ENCODE assay signal across 8 cellular contexts in the genomic region with DNA sequence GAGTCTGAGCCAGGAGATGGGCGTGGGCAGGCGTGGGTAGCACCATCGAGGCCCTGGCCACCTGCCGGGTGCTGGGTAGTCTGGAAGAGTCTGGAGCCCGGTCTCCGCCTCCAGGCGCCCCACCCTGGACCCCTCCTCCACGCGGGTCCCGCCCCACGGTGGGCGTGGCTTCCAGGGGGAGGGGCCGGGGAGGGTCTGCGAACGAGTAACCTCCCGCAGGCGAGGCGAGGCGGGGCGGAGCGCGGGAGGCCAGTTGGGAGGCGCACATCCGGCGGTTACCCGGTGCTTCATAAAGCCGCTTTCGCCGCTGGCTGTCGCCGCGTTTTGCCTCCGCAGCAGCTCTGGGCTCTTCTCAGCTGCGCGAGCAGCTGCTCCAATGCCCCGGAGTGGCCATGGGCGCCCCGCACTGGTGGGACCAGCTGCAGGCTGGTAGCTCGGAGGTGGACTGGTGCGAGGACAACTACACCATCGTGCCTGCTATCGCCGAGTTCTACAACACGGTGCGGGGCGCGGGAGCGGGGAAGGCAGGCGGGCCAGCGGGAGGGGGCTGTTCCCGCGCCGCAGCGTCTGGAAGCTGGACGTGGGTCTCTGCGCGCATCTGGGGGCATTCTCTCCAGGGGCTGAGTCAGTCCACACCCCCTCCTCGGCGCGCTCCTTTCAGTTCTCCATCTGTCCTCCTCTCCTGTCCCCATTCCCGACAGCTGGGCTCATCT. TPM values are rescaled to one million over a fixed set of nuclear protein-coding genes. Genes with fewer than 3 reads are reported as not detected.
DNase-seq lines count a peak whose midpoint lies in the region; ATAC-seq and TF ChIP-seq lines count a peak whose summit lies in the region.

A gene (plus strand): TSS at position 317 of the 713 bp plus-strand sequence. CDS start 76 bp downstream, at position 393.

- H4K20me1 ChIP-seq in DOHH2 (ENCODE audit: control insufficient read depth, insufficient read depth, low read depth, low read length) = no peaks in the 10 kb centered on the region
- H4K20me1 ChIP-seq in fibroblast of lung (ENCODE audit: control insufficient read depth, extremely low read depth, insufficient read depth, low read length) = no peaks in the 10 kb centered on the region

- H3K4me1 Mint-ChIP-seq in activated T-helper 1 cell treated with anti-CD3 and anti-CD28 coated beads, Interleukin-12 subunit alpha, Interleukin-12 subunit beta, Interleukin-2, Interleukin-4 antibody, amounts not matched to agents 30 ng/mL and 10 ng/mL and 1 ng/mL, durations not matched to agents 14 hours and 24 hours and 36 hours (ENCODE audit: low read depth) = peaks cover 18% of the 10 kb centered on the region
- H3K4me1 Mint-ChIP-seq in naive thymus-derived CD4-positive, alpha-beta T cell = peaks cover 8 to 30% (median 19%) of the 10 kb centered on the region in 7 donors
- H3K4me1 Mint-ChIP-seq in stimulated activated memory B cell treated with anti-CD40 and anti-IgM and Interleukin-4, amounts not matched to agents 10 μg/mL and 1 μg/mL and 100 μg/mL, for 72 hours = peaks cover 19% of the 10 kb centered on the region

- no peaks in the 10 kb centered on the region for H3K36me3 Mint-ChIP-seq in activated T-helper 1 cell treated with anti-CD3 and anti-CD28 coated beads, Interleukin-12 subunit alpha, Interleukin-12 subunit beta, Interleukin-2, Interleukin-4 antibody, amounts not matched to agents 30 ng/mL and 10 ng/mL and 1 ng/mL, durations not matched to agents 14 hours and 24 hours and 36 hours (ENCODE audit: low read depth)
- H3K36me3 Mint-ChIP-seq in naive thymus-derived CD4-positive, alpha-beta T cell = peaks cover 0 to 11% (median 4%) of the 10 kb centered on the region in 5 donors
- H3K36me3 Mint-ChIP-seq in stimulated activated memory B cell treated with anti-CD40 and anti-IgM and Interleukin-4, amounts not matched to agents 10 μg/mL and 1 μg/mL and 100 μg/mL, for 72 hours = no peaks in the 10 kb centered on the region

- H3K9ac ChIP-seq in fibroblast of lung (ENCODE audit: insufficient read depth, low read length) = peak within 1 kb of the TSS; percentile 32

- H3K27ac Mint-ChIP-seq in activated T-helper 1 cell treated with anti-CD3 and anti-CD28 coated beads, Interleukin-12 subunit alpha, Interleukin-12 subunit beta, Interleukin-2, Interleukin-4 antibody, amounts not matched to agents 30 ng/mL and 10 ng/mL and 1 ng/mL, durations not matched to agents 14 hours and 24 hours and 36 hours = peak within 1 kb of the TSS; percentile 27
- peak within 1 kb of the TSS; percentile 74 to 94 (median 82) for H3K27ac Mint-ChIP-seq in naive thymus-derived CD4-positive, alpha-beta T cell
- peak within 1 kb of the TSS; percentile 81 for H3K27ac Mint-ChIP-seq in stimulated activated memory B cell treated with anti-CD40 and anti-IgM and Interleukin-4, amounts not matched to agents 10 μg/mL and 1 μg/mL and 100 μg/mL, for 72 hours

- peak within 1 kb of the TSS; percentile 97 for H3K4me3 Mint-ChIP-seq in activated T-helper 1 cell treated with anti-CD3 and anti-CD28 coated beads, Interleukin-12 subunit alpha, Interleukin-12 subunit beta, Interleukin-2, Interleukin-4 antibody, amounts not matched to agents 30 ng/mL and 10 ng/mL and 1 ng/mL, durations not matched to agents 14 hours and 24 hours and 36 hours
- peak within 1 kb of the TSS; percentile 92 to 99 (median 94) for H3K4me3 Mint-ChIP-seq in naive thymus-derived CD4-positive, alpha-beta T cell
- peak within 1 kb of the TSS; percentile 95 for H3K4me3 Mint-ChIP-seq in stimulated activated memory B cell treated with anti-CD40 and anti-IgM and Interleukin-4, amounts not matched to agents 10 μg/mL and 1 μg/mL and 100 μg/mL, for 72 hours

- peak; percentile 91 for ATAC-seq in GM21723 (IDR thresholded peaks at IDR 0.05; ENCODE audit: unreplicated experiment)
- peak; percentile 99 for ATAC-seq in naive thymus-derived CD4-positive, alpha-beta T cell
- ATAC-seq in stimulated activated memory B cell treated with anti-CD40 and anti-IgM and Interleukin-4, amounts not matched to agents 10 μg/mL and 1 μg/mL and 100 μg/mL, for 72 hours = peak; percentile 97

- TF ChIP-seq CTCF in DOHH2 (IDR thresholded peaks at IDR 0.05; ENCODE audit: low read depth, low read length, poor library complexity, severe bottlenecking) (peak; percentile 23), fibroblast of lung (conservative IDR thresholded peaks at IDR 0.05 in 1 of 2, IDR thresholded peaks at IDR 0.05 in 1 of 2; ENCODE audit: low read depth in 1 of 2, low read length in 2 of 2) (peak in 1 of 2 donors; percentile 26)

- intact Hi-C loops in activated T-helper 1 cell treated with anti-CD3 and anti-CD28 coated beads, Interleukin-12 subunit alpha, Interleukin-12 subunit beta, Interleukin-2, Interleukin-4 antibody, amounts not matched to agents 30 ng/mL and 10 ng/mL and 1 ng/mL, durations not matched to agents 14 hours and 24 hours and 36 hours (cut with micrococcal nuclease) = loop anchor here (1.0 to 5.0 kb wide), 8 partner anchors 29 to 360 kb away; a partner anchor contains a TSS
- intact Hi-C loops in naive thymus-derived CD4-positive, alpha-beta T cell (cut with micrococcal nuclease) = loop anchor here (1.0 to 5.0 kb wide), 13 partner anchors 29 to 360 kb away; a partner anchor contains a TSS

- H3K79me2 ChIP-seq in DOHH2 (ENCODE audit: control insufficient read depth, low read length) (no peaks in the 10 kb centered on the region), fibroblast of lung (ENCODE audit: control insufficient read depth, insufficient read depth, low read length) (no peaks in the 10 kb centered on the region)

- H3K4me3 ChIP-seq in DOHH2 (ENCODE audit: low read length) (peak within 1 kb of the TSS; percentile 87), fibroblast of lung (replicated peaks in 1 of 4; ENCODE audit: control extremely low read depth in 1 of 4, insufficient read depth in 1 of 4, low read depth in 3 of 4, low read length in 4 of 4) (peak within 1 kb of the TSS; percentile 63 to 93 (median 79))
- H3K4me3 ChIP-seq in naive thymus-derived CD4-positive, alpha-beta T cell (ENCODE audit: low read length) = peak within 1 kb of the TSS; percentile 96

- no peaks in the 10 kb centered on the region for H3F3A ChIP-seq in DOHH2 (ENCODE audit: control insufficient read depth, insufficient read depth)

- CTCF ChIA-PET in naive thymus-derived CD4-positive, alpha-beta T cell (lab: Charles Lee) = no interaction called here

- no peaks in the 10 kb centered on the region for H3K9me2 ChIP-seq in DOHH2 (replicated peaks; ENCODE audit: control insufficient read depth, low read length)

- peaks cover 10% of the 10 kb centered on the region for H3K27me3 Mint-ChIP-seq in activated T-helper 1 cell treated with anti-CD3 and anti-CD28 coated beads, Interleukin-12 subunit alpha, Interleukin-12 subunit beta, Interleukin-2, Interleukin-4 antibody, amounts not matched to agents 30 ng/mL and 10 ng/mL and 1 ng/mL, durations not matched to agents 14 hours and 24 hours and 36 hours (ENCODE audit: insufficient read depth)
- peaks cover 0 to 9% (median 0%) of the 10 kb centered on the region in 5 donors for H3K27me3 Mint-ChIP-seq in naive thymus-derived CD4-positive, alpha-beta T cell
- H3K27me3 Mint-ChIP-seq in stimulated activated memory B cell treated with anti-CD40 and anti-IgM and Interleukin-4, amounts not matched to agents 10 μg/mL and 1 μg/mL and 100 μg/mL, for 72 hours = no peaks in the 10 kb centered on the region

- H3K4me1 ChIP-seq in DOHH2 (ENCODE audit: control insufficient read depth, low read length) = peaks cover 13% of the 10 kb centered on the region
- H3K4me1 ChIP-seq in fibroblast of lung (ENCODE audit: control insufficient read depth, extremely low read depth, insufficient read depth, low read length) = peaks cover 2% of the 10 kb centered on the region
- H3K4me1 ChIP-seq in naive thymus-derived CD4-positive, alpha-beta T cell (ENCODE audit: control insufficient read depth in 2 of 2, insufficient read depth in 2 of 2, low read length in 2 of 2) = peaks cover 0 to 6% of the 10 kb centered on the region in 2 donors

- H3K9me3 ChIP-seq in DOHH2 (ENCODE audit: control insufficient read depth, insufficient read depth, low read length) (no peaks in the 10 kb centered on the region), fibroblast of lung (ENCODE audit: control insufficient read depth, insufficient read depth, low read depth, low read length) (no peaks in the 10 kb centered on the region)
- peaks cover 0 to 2% (median 0%) of the 10 kb centered on the region in 3 experiments for H3K9me3 ChIP-seq in naive thymus-derived CD4-positive, alpha-beta T cell (ENCODE audit: control insufficient read depth in 2 of 3, low read length in 3 of 3)

- H3K27ac ChIP-seq in DOHH2 (ENCODE audit: low read depth, low read length) (no peak within 1 kb of the TSS), fibroblast of lung (ENCODE audit: insufficient read depth, low read length) (no peak within 1 kb of the TSS)
- H3K27ac ChIP-seq in naive thymus-derived CD4-positive, alpha-beta T cell (ENCODE audit: low read depth, low read length) = peak within 1 kb of the TSS; percentile 72

- DNase-seq in KBM-7 (peak; percentile 91), fibroblast of lung (ENCODE audit: low read depth in 2 of 2) (peak; percentile 83 to 88)
- peak; percentile 95 for DNase-seq in activated T-helper 1 cell treated with anti-CD3 and anti-CD28 coated beads, Interleukin-12 subunit alpha, Interleukin-12 subunit beta, Interleukin-2, Interleukin-4 antibody, amounts not matched to agents 30 ng/mL and 10 ng/mL and 1 ng/mL, durations not matched to agents 14 hours and 24 hours and 36 hours (ENCODE audit: low spot score)
- peak; percentile 91 to 99 (median 95) for DNase-seq in naive thymus-derived CD4-positive, alpha-beta T cell

- H2AFZ ChIP-seq in fibroblast of lung (ENCODE audit: low read length) = peak within 1 kb of the TSS; percentile 88

- H3K9me3 Mint-ChIP-seq in activated T-helper 1 cell treated with anti-CD3 and anti-CD28 coated beads, Interleukin-12 subunit alpha, Interleukin-12 subunit beta, Interleukin-2, Interleukin-4 antibody, amounts not matched to agents 30 ng/mL and 10 ng/mL and 1 ng/mL, durations not matched to agents 14 hours and 24 hours and 36 hours = peaks cover 2% of the 10 kb centered on the region
- peaks cover 0 to 3% (median 0%) of the 10 kb centered on the region in 11 donors for H3K9me3 Mint-ChIP-seq in naive thymus-derived CD4-positive, alpha-beta T cell
- H3K9me3 Mint-ChIP-seq in stimulated activated memory B cell treated with anti-CD40 and anti-IgM and Interleukin-4, amounts not matched to agents 10 μg/mL and 1 μg/mL and 100 μg/mL, for 72 hours = no peaks in the 10 kb centered on the region

- H3K4me2 ChIP-seq in DOHH2 (ENCODE audit: low read length) (peak within 1 kb of the TSS; percentile 100), fibroblast of lung (ENCODE audit: extremely low read depth, insufficient read depth, low read length) (peak within 1 kb of the TSS; percentile 94)

- H3K27me3 ChIP-seq in DOHH2 (ENCODE audit: control insufficient read depth, low read length) (peaks cover 34% of the 10 kb centered on the region), fibroblast of lung (ENCODE audit: control insufficient read depth, insufficient read depth, low read length) (no peaks in the 10 kb centered on the region)
- no peaks in the 10 kb centered on the region for H3K27me3 ChIP-seq in naive thymus-derived CD4-positive, alpha-beta T cell (ENCODE audit: control insufficient read depth in 2 of 2, insufficient read depth in 2 of 2, low read length in 2 of 2)

- no peaks in the 10 kb centered on the region for H3K36me3 ChIP-seq in DOHH2 (ENCODE audit: control insufficient read depth, low read length)
- H3K36me3 ChIP-seq in fibroblast of lung (ENCODE audit: control insufficient read depth, insufficient read depth, low read length) = no peaks in the 10 kb centered on the region
- peaks cover 0 to 9% (median 0%) of the 10 kb centered on the region in 3 experiments for H3K36me3 ChIP-seq in naive thymus-derived CD4-positive, alpha-beta T cell (ENCODE audit: control insufficient read depth in 2 of 3, insufficient read depth in 3 of 3, low read length in 3 of 3)

- POLR2A ChIA-PET in naive thymus-derived CD4-positive, alpha-beta T cell (lab: Charles Lee) = interaction anchor here (0.9 to 3.1 kb wide), 3 partner anchors 24 to 32 kb away, joined by 3 to 21 read pairs (median 3); a partner anchor contains a TSS

- in situ Hi-C loops in KBM-7 (cut with MboI; ENCODE audit: low pct_unique_long_range_greater_than_20kb, low sequenced_read_pairs) = no loop called here

RNA-seq across cellular contexts. Expression of the gene that starts here (rescaled TPM):
- 1.1 TPM for polyA plus RNA-seq in PFSK-1 (2012; ENCODE audit: insufficient read length, low read depth)
- 1.3 and 1.4 TPM in 2 replicates for total RNA-seq in activated T-helper 1 cell treated with anti-CD3 and anti-CD28 coated beads, Interleukin-12 subunit alpha, Interleukin-12 subunit beta, Interleukin-2, Interleukin-4 antibody, amounts not matched to agents 30 ng/mL and 10 ng/mL and 1 ng/mL, durations not matched to agents 14 hours and 24 hours and 36 hours
- total RNA-seq in fibroblast of lung = 2.6 and 4.5 TPM in 2 replicates
- polyA plus RNA-seq in fibroblast of lung = 1.2 and 1.5 TPM in 2 replicates
- polyA plus RNA-seq in fibroblast of lung (2012) = 0.34 and 0.48 TPM in 2 replicates
- 2.7 and 4.2 TPM in 2 replicates for polyA minus RNA-seq in fibroblast of lung (ENCODE audit: low replicate concordance)
- 1 to 10 TPM; 2.0 to 5.7 (median 2.8) TPM for total RNA-seq in naive thymus-derived CD4-positive, alpha-beta T cell
- 1 to 10 TPM in 1 of 2 donors, under 1 TPM in 1; 0.31 to 1.2 TPM for polyA plus RNA-seq in naive thymus-derived CD4-positive, alpha-beta T cell

Comparison
In these comparisons a context has a peak if more than half of its experiments do, and no peak if none do; other contexts are left out.
1. H3K27ac Mint-ChIP-seq: peak in every context shown above with its lines; median percentile 82 in naive thymus-derived CD4-positive, alpha-beta T cell; 81 in stimulated activated memory B cell treated with anti-CD40 and anti-IgM and Interleukin-4, amounts not matched to agents 10 μg/mL and 1 μg/mL and 100 μg/mL, for 72 hours; 27 in activated T-helper 1 cell treated with anti-CD3 and anti-CD28 coated beads, Interleukin-12 subunit alpha, Interleukin-12 subunit beta, Interleukin-2, Interleukin-4 antibody, amounts not matched to agents 30 ng/mL and 10 ng/mL and 1 ng/mL, durations not matched to agents 14 hours and 24 hours and 36 hours.